ENCODE assay signal across 19 cellular contexts in the genomic region with DNA sequence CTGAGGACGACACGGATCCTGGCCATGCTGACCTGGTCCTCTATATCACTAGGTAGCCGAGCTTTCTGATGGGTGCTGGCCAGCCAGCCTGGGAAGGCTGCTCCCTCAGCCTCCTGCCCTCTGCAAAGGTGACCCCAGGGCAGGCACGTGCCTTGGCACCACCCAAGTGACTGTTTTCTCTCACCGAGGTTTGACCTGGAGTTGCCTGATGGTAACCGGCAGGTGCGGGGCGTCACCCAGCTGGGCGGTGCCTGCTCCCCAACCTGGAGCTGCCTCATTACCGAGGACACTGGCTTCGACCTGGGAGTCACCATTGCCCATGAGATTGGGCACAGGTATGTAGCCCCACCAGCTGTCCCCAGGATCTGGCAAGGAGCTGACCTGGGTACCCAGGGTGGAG. TPM values are rescaled to one million over a fixed set of nuclear protein-coding genes. Genes with fewer than 3 reads are reported as not detected.
A peak's percentile ranks its signal among the peaks of the same experiment; 100 is the strongest.
DNase-seq lines count a peak whose midpoint lies in the region; ATAC-seq, FAIRE-seq and TF ChIP-seq lines count a peak whose summit lies in the region.
"Had no signal": no experiment of that assay in that cellular context is flagged by ENCODE, and none has a peak within 500 bp of the region (broad histone marks: within the 10 kb centered on the region; RNA-seq: fewer than 3 reads in every experiment).

No MANE protein-coding gene starts in this region.

- TF ChIP-seq RAD21 in HepG2 (CRISPR knock-in tag; IDR thresholded peaks at IDR 0.05): no peak

- H4K20me1 ChIP-seq in HepG2 (ENCODE audit: insufficient read depth, low read length): no peaks in the 10 kb centered on the region

- H3K9ac ChIP-seq in HepG2 (ENCODE audit: insufficient read depth, low read depth, low read length): no peak overlapping the region

- H3K9me3 ChIP-seq in psoas muscle: no peaks in the 10 kb centered on the region
- H3K9me3 ChIP-seq in HepG2 (ENCODE audit: low read length): no peaks in the 10 kb centered on the region
- H3K9me3 ChIP-seq: A549, BE2C had no signal

- TF ChIP-seq EP300 in HepG2 (IDR thresholded peaks at IDR 0.05; ENCODE audit: low read depth in 2 of 2, low read length in 2 of 2) (no peak), HepG2 (CRISPR knock-in tag; IDR thresholded peaks at IDR 0.05; ENCODE audit: borderline replicate concordance) (no peak)

- H3K36me3 ChIP-seq in psoas muscle (ENCODE audit: insufficient read depth in 1 of 2, low read depth in 1 of 2) (no peaks in the 10 kb centered on the region), HepG2 (replicated peaks in 1 of 2; ENCODE audit: control insufficient read depth in 1 of 2, insufficient read depth in 2 of 2, low read length in 2 of 2) (no peaks in the 10 kb centered on the region)
- H3K36me3 ChIP-seq: BE2C had no signal

- H2AFZ ChIP-seq in HepG2 (ENCODE audit: low read length): no peak overlapping the region

- peak; percentile 9 for DNase-seq in NCI-H774 (lab: John Stamatoyannopoulos, UW)
- peak in 1 of 2 donors; percentile 54 for DNase-seq in left colon
- no peak for DNase-seq in psoas muscle
- DNase-seq in activated CD4-positive, CD25-positive, alpha-beta regulatory T cell (lab: John Stamatoyannopoulos, UW): no peak
- DNase-seq in HepG2 (ENCODE audit: low spot score): no peak
- DNase-seq in NCI-H1694 treated with DMSO at 0.1 percent for 48 hours (lab: John Stamatoyannopoulos, UW): no peak
- DNase-seq: BE2C; CD4-positive, alpha-beta memory T cell; DMS153; DMS79 treated with DMSO at 0.1 percent for 48 hours; EL; GOT3; H9 had no signal

- POLR2A ChIA-PET in HepG2 (lab: Yijun Ruan, JAX): no interaction called here

- H3K4me2 ChIP-seq in HepG2 (ENCODE audit: low read depth, low read length): no peak overlapping the region
- H3K4me2 ChIP-seq: A549 had no signal

- H3K4me1 ChIP-seq in psoas muscle (no peaks in the 10 kb centered on the region), HepG2 (ENCODE audit: insufficient read depth, low read length) (peaks cover 57% of the 10 kb centered on the region)
- H3K4me1 ChIP-seq: BE2C had no signal

- peak overlapping the region; percentile 61 for H3K27ac ChIP-seq in psoas muscle
- no peak overlapping the region for H3K27ac ChIP-seq in HepG2 (ENCODE audit: extremely low read length, insufficient read depth, low read length)
- H3K27ac ChIP-seq: A549, C4-2B had no signal

- intact Hi-C loops in left colon (cut with DNase I, micrococcal nuclease): no loop called here
- intact Hi-C loops in psoas muscle (cut with DNase I): no loop called here
- intact Hi-C loops in HepG2 (cut with micrococcal nuclease; ENCODE audit: unreplicated experiment): no loop called here

- TF ChIP-seq CTCF in psoas muscle (IDR thresholded peaks at IDR 0.05) (no peak), HepG2 (CRISPR knock-in tag; IDR thresholded peaks at IDR 0.05) (no peak)

- no TSS peak for BruUV-seq in HepG2 (replicated peaks; lab: Mats Ljungman, UMichigan)

- ATAC-seq in left colon: peak; percentile 68
- ATAC-seq in psoas muscle: no peak
- no peak for ATAC-seq in HepG2
- ATAC-seq in HG03196 (IDR thresholded peaks at IDR 0.05; ENCODE audit: unreplicated experiment): no peak
- ATAC-seq: A549 had no signal

- CTCF ChIA-PET in HepG2 (lab: Yijun Ruan, JAX; ENCODE audit: low intra/inter-chr PET ratio, low total read pairs): no interaction called here

- FAIRE-seq in HepG2 (lab: Jason Lieb, UNC): no peak
- FAIRE-seq: A549, G401.6, GM12892 had no signal

- H3K4me3 ChIP-seq in psoas muscle (no peak overlapping the region), HepG2 (replicated peaks in 1 of 3; ENCODE audit: insufficient read depth in 1 of 3, low read depth in 2 of 3, low read length in 3 of 3) (no peak overlapping the region)
- H3K4me3 ChIP-seq: A549 had no signal

- 75 to 90% (median 83%) methylated on average over 11 of the region's 11 CpGs for WGBS in psoas muscle, 3 donors
- 80% methylated on average over 2 of the region's 11 CpGs for WGBS in HepG2 (ENCODE audit: low lambda C conversion rate)

- in situ Hi-C loops in HepG2 (cut with HindIII; ENCODE audit: extremely low pct_ligation_motif_present, low pct_unique_long_range_greater_than_20kb): no loop called here

- H3K27me3 ChIP-seq in psoas muscle (ENCODE audit: insufficient read depth in 3 of 3, low read length in 2 of 3) (peaks cover 0 to 12% (median 5%) of the 10 kb centered on the region in 3 donors), HepG2 (ENCODE audit: control insufficient read depth in 1 of 2, insufficient read depth in 2 of 2, low read length in 2 of 2) (no peaks in the 10 kb centered on the region; a peak in 1 of 5 replicates)
- H3K27me3 ChIP-seq: BE2C had no signal

- H3K79me2 ChIP-seq in HepG2 (ENCODE audit: insufficient read depth, low read length): no peaks in the 10 kb centered on the region

- TF ChIP-seq POLR2A in HepG2 (IDR thresholded peaks at IDR 0.05; ENCODE audit: insufficient read depth in 1 of 2, low read depth in 2 of 2, low read length in 2 of 2): no peak

RNA-seq across cellular contexts. Expression of a gene that starts 3.8 kb away (rescaled TPM):
- total RNA-seq in left colon (1 to 10 TPM; 3.0 to 4.4 TPM), psoas muscle (1 to 10 TPM; 2.0 to 6.7 (median 2.5) TPM), HepG2 (2016; rRNA removed; fragmentation: Illumina TruSeq; extraction: Trizol) (0.69 and 0.91 TPM in 2 replicates)
- polyA plus RNA-seq in psoas muscle (1 to 10 TPM in 2 of 3 donors, under 1 TPM in 1; 0.73 to 2.6 (median 1.8) TPM), HepG2 (2011; rRNA removed) (4.5 and 5.0 TPM in 2 replicates)
- total RNA-seq in HepG2 (2016; cell fraction: cytosol; rRNA removed; fragmentation: Illumina TruSeq; extraction: Trizol; ENCODE audit: low read depth): 0.26 and 0.30 TPM in 2 replicates
- 0.22 and 0.91 TPM in 2 replicates for total RNA-seq in HepG2 (2016; cell fraction: insoluble cytoplasmic fraction; rRNA removed; fragmentation: Illumina TruSeq; extraction: Trizol)
- total RNA-seq in HepG2 (2016; cell fraction: membrane; rRNA removed; fragmentation: Illumina TruSeq; extraction: Trizol): 0.21 and 0.37 TPM in 2 replicates
- total RNA-seq in HepG2 (2016; cell fraction: nucleus; rRNA removed; fragmentation: Illumina TruSeq; extraction: Trizol): 0.78 and 1.4 TPM in 2 replicates
- 1.2 and 2.2 TPM in 2 replicates for polyA plus RNA-seq in HepG2 (2011; cell fraction: cytosol; rRNA removed)
- polyA plus RNA-seq in HepG2 (2011; cell fraction: nucleus; rRNA removed): 35.9 and 63.7 TPM in 2 replicates
- 1.4 and 2.0 TPM in 2 replicates for polyA plus RNA-seq in HepG2 (2012)
- 0.12 and 0.16 TPM in 2 replicates for polyA plus RNA-seq in HepG2 (2016; cell fraction: cytosol; fragmentation: Illumina TruSeq; extraction: Trizol; ENCODE audit: low read depth)
- 0.48 and 0.73 TPM in 2 replicates for polyA plus RNA-seq in HepG2 (2016; cell fraction: insoluble cytoplasmic fraction; fragmentation: Illumina TruSeq; extraction: Trizol; ENCODE audit: low read depth)
- polyA plus RNA-seq in HepG2 (2016; cell fraction: membrane; fragmentation: Illumina TruSeq; extraction: Trizol; ENCODE audit: low read depth): 0.14 and 0.23 TPM in 2 replicates
- polyA plus RNA-seq in HepG2 (2016; cell fraction: nucleus; fragmentation: Illumina TruSeq; extraction: Trizol; ENCODE audit: insufficient read depth, low read depth): 4.6 TPM in 2 replicates
- 0.75 and 1.4 TPM in 2 replicates for polyA minus RNA-seq in HepG2 (2011; rRNA and poly(A)+ RNA removed; ENCODE audit: low replicate concordance)
- 0.30 and 0.62 TPM in 2 replicates for polyA minus RNA-seq in HepG2 (2011; cell fraction: cytosol; rRNA and poly(A)+ RNA removed)
- 2.4 and 3.1 TPM in 2 replicates for polyA minus RNA-seq in HepG2 (2011; cell fraction: nucleus; rRNA and poly(A)+ RNA removed)
- polyA plus RNA-seq: CD4-positive, alpha-beta memory T cell had no signal

RNA-seq across cellular contexts. Expression of a gene that starts 8.2 kb away (rescaled TPM):
- total RNA-seq in left colon: 10 to 100 TPM; 18.4 to 22.5 TPM
- 10 to 100 TPM; 23.8 to 31.2 (median 28.6) TPM for total RNA-seq in psoas muscle
- polyA plus RNA-seq in psoas muscle: 10 to 100 TPM; 31.7 to 75.2 (median 54.9) TPM
- total RNA-seq in HepG2 (2016; rRNA removed; fragmentation: Illumina TruSeq; extraction: Trizol): 30.4 and 32.9 TPM in 2 replicates
- 13.1 and 13.7 TPM in 2 replicates for total RNA-seq in HepG2 (2016; cell fraction: cytosol; rRNA removed; fragmentation: Illumina TruSeq; extraction: Trizol; ENCODE audit: low read depth)
- total RNA-seq in HepG2 (2016; cell fraction: insoluble cytoplasmic fraction; rRNA removed; fragmentation: Illumina TruSeq; extraction: Trizol): 30.5 and 30.8 TPM in 2 replicates
- 26.1 and 26.5 TPM in 2 replicates for total RNA-seq in HepG2 (2016; cell fraction: membrane; rRNA removed; fragmentation: Illumina TruSeq; extraction: Trizol)
- total RNA-seq in HepG2 (2016; cell fraction: nucleus; rRNA removed; fragmentation: Illumina TruSeq; extraction: Trizol): 13.7 and 15.5 TPM in 2 replicates
- polyA plus RNA-seq in HepG2 (2011; rRNA removed): 18.5 and 20.2 TPM in 2 replicates
- polyA plus RNA-seq in HepG2 (2011; cell fraction: cytosol; rRNA removed): 20.6 and 24.2 TPM in 2 replicates
- 13.1 and 13.9 TPM in 2 replicates for polyA plus RNA-seq in HepG2 (2011; cell fraction: nucleus; rRNA removed)
- polyA plus RNA-seq in HepG2 (2012): 18.4 and 20.8 TPM in 2 replicates
- 13.2 and 14.9 TPM in 2 replicates for polyA plus RNA-seq in HepG2 (2016; cell fraction: cytosol; fragmentation: Illumina TruSeq; extraction: Trizol; ENCODE audit: low read depth)
- 40.1 and 41.2 TPM in 2 replicates for polyA plus RNA-seq in HepG2 (2016; cell fraction: insoluble cytoplasmic fraction; fragmentation: Illumina TruSeq; extraction: Trizol; ENCODE audit: low read depth)
- 23.2 and 24.3 TPM in 2 replicates for polyA plus RNA-seq in HepG2 (2016; cell fraction: membrane; fragmentation: Illumina TruSeq; extraction: Trizol; ENCODE audit: low read depth)
- 25.0 and 27.5 TPM in 2 replicates for polyA plus RNA-seq in HepG2 (2016; cell fraction: nucleus; fragmentation: Illumina TruSeq; extraction: Trizol; ENCODE audit: insufficient read depth, low read depth)
- polyA minus RNA-seq in HepG2 (2011; rRNA and poly(A)+ RNA removed; ENCODE audit: low replicate concordance): 29.1 and 46.3 TPM in 2 replicates
- polyA minus RNA-seq in HepG2 (2011; cell fraction: cytosol; rRNA and poly(A)+ RNA removed): 14.4 and 15.3 TPM in 2 replicates
- polyA minus RNA-seq in HepG2 (2011; cell fraction: nucleus; rRNA and poly(A)+ RNA removed): 16.2 TPM in 2 replicates

RNA-seq across cellular contexts. Expression of a gene that starts 33.8 kb away (rescaled TPM):
- 10 to 100 TPM; 66.1 to 75.4 TPM for total RNA-seq in left colon
- total RNA-seq in psoas muscle: 1 to 10 TPM; 2.8 to 9.4 (median 7.2) TPM
- polyA plus RNA-seq in psoas muscle: 1 to 10 TPM; 4.4 to 7.4 (median 5.6) TPM
- total RNA-seq in HepG2 (2016; rRNA removed; fragmentation: Illumina TruSeq; extraction: Trizol): 8.2 and 13.8 TPM in 2 replicates
- total RNA-seq in HepG2 (2016; cell fraction: cytosol; rRNA removed; fragmentation: Illumina TruSeq; extraction: Trizol; ENCODE audit: low read depth): 3.2 and 3.9 TPM in 2 replicates
- 7.9 and 15.6 TPM in 2 replicates for total RNA-seq in HepG2 (2016; cell fraction: insoluble cytoplasmic fraction; rRNA removed; fragmentation: Illumina TruSeq; extraction: Trizol)
- total RNA-seq in HepG2 (2016; cell fraction: membrane; rRNA removed; fragmentation: Illumina TruSeq; extraction: Trizol): 10.0 and 11.4 TPM in 2 replicates
- 12.1 and 14.4 TPM in 2 replicates for total RNA-seq in HepG2 (2016; cell fraction: nucleus; rRNA removed; fragmentation: Illumina TruSeq; extraction: Trizol)
- 14.6 and 21.3 TPM in 2 replicates for polyA plus RNA-seq in HepG2 (2011; rRNA removed)
- polyA plus RNA-seq in HepG2 (2011; cell fraction: cytosol; rRNA removed): 13.1 and 15.4 TPM in 2 replicates
- polyA plus RNA-seq in HepG2 (2011; cell fraction: nucleus; rRNA removed): 33.2 and 35.5 TPM in 2 replicates
- 12.0 and 17.4 TPM in 2 replicates for polyA plus RNA-seq in HepG2 (2012)
- 3.2 and 4.4 TPM in 2 replicates for polyA plus RNA-seq in HepG2 (2016; cell fraction: cytosol; fragmentation: Illumina TruSeq; extraction: Trizol; ENCODE audit: low read depth)
- 8.6 and 9.0 TPM in 2 replicates for polyA plus RNA-seq in HepG2 (2016; cell fraction: insoluble cytoplasmic fraction; fragmentation: Illumina TruSeq; extraction: Trizol; ENCODE audit: low read depth)
- polyA plus RNA-seq in HepG2 (2016; cell fraction: membrane; fragmentation: Illumina TruSeq; extraction: Trizol; ENCODE audit: low read depth): 8.8 and 9.3 TPM in 2 replicates
- polyA plus RNA-seq in HepG2 (2016; cell fraction: nucleus; fragmentation: Illumina TruSeq; extraction: Trizol; ENCODE audit: insufficient read depth, low read depth): 20.0 and 22.0 TPM in 2 replicates
- 8.1 and 55.0 TPM in 2 replicates for polyA minus RNA-seq in HepG2 (2011; rRNA and poly(A)+ RNA removed; ENCODE audit: low replicate concordance)
- 7.1 and 8.0 TPM in 2 replicates for polyA minus RNA-seq in HepG2 (2011; cell fraction: cytosol; rRNA and poly(A)+ RNA removed)
- 25.4 and 28.7 TPM in 2 replicates for polyA minus RNA-seq in HepG2 (2011; cell fraction: nucleus; rRNA and poly(A)+ RNA removed)

RNA-seq across cellular contexts. Expression of a gene that starts 49.8 kb away (rescaled TPM):
- total RNA-seq in left colon: under 1 TPM; 0.36 to 0.95 TPM
- total RNA-seq in psoas muscle: under 1 TPM; 0.28 to 0.69 (median 0.46) TPM
- under 1 TPM; 0.07 to 0.69 (median 0.46) TPM for polyA plus RNA-seq in psoas muscle
- total RNA-seq in HepG2 (2016; rRNA removed; fragmentation: Illumina TruSeq; extraction: Trizol): 1.1 and 2.2 TPM in 2 replicates
- 3.2 and 4.6 TPM in 2 replicates for total RNA-seq in HepG2 (2016; cell fraction: cytosol; rRNA removed; fragmentation: Illumina TruSeq; extraction: Trizol; ENCODE audit: low read depth)
- total RNA-seq in HepG2 (2016; cell fraction: insoluble cytoplasmic fraction; rRNA removed; fragmentation: Illumina TruSeq; extraction: Trizol): 1.6 TPM in 2 replicates
- total RNA-seq in HepG2 (2016; cell fraction: membrane; rRNA removed; fragmentation: Illumina TruSeq; extraction: Trizol): 3.7 and 4.8 TPM in 2 replicates
- 0.53 and 0.75 TPM in 2 replicates for total RNA-seq in HepG2 (2016; cell fraction: nucleus; rRNA removed; fragmentation: Illumina TruSeq; extraction: Trizol)
- 1.5 and 3.8 TPM in 2 replicates for polyA plus RNA-seq in HepG2 (2011; rRNA removed)
- 2.0 and 2.7 TPM in 2 replicates for polyA plus RNA-seq in HepG2 (2011; cell fraction: cytosol; rRNA removed)
- polyA plus RNA-seq in HepG2 (2011; cell fraction: nucleus; rRNA removed): 0.87 and 3.7 TPM in 2 replicates
- 3.1 and 4.8 TPM in 2 replicates for polyA plus RNA-seq in HepG2 (2012)
- 4.2 and 4.8 TPM in 2 replicates for polyA plus RNA-seq in HepG2 (2016; cell fraction: cytosol; fragmentation: Illumina TruSeq; extraction: Trizol; ENCODE audit: low read depth)
- 1.5 and 2.2 TPM in 2 replicates for polyA plus RNA-seq in HepG2 (2016; cell fraction: insoluble cytoplasmic fraction; fragmentation: Illumina TruSeq; extraction: Trizol; ENCODE audit: low read depth)
- polyA plus RNA-seq in HepG2 (2016; cell fraction: membrane; fragmentation: Illumina TruSeq; extraction: Trizol; ENCODE audit: low read depth): 3.8 and 5.3 TPM in 2 replicates
- polyA plus RNA-seq in HepG2 (2016; cell fraction: nucleus; fragmentation: Illumina TruSeq; extraction: Trizol; ENCODE audit: insufficient read depth, low read depth): 1.2 and 2.1 TPM in 2 replicates
- 0.56 and 1.5 TPM in 2 replicates for polyA minus RNA-seq in HepG2 (2011; rRNA and poly(A)+ RNA removed; ENCODE audit: low replicate concordance)
- polyA minus RNA-seq in HepG2 (2011; cell fraction: cytosol; rRNA and poly(A)+ RNA removed): 0.59 TPM in 1 of 2 replicates, not detected in the other
- polyA minus RNA-seq in HepG2 (2011; cell fraction: nucleus; rRNA and poly(A)+ RNA removed): 0.77 and 1.1 TPM in 2 replicates
- total RNA-seq: HT1080 had no signal

RNA-seq across cellular contexts. Expression of a gene that starts 50.2 kb away (rescaled TPM):
- 100 to 1,000 TPM; 150 to 169 TPM for total RNA-seq in left colon
- total RNA-seq in psoas muscle: 10 to 100 TPM; 45.6 to 69.4 (median 66.8) TPM
- 100 to 1,000 TPM in 1 of 3 donors, 10 to 100 TPM in 2; 47.9 to 120 (median 88.0) TPM for polyA plus RNA-seq in psoas muscle
- total RNA-seq in HepG2 (2016; rRNA removed; fragmentation: Illumina TruSeq; extraction: Trizol): 135 and 265 TPM in 2 replicates
- total RNA-seq in HepG2 (2016; cell fraction: cytosol; rRNA removed; fragmentation: Illumina TruSeq; extraction: Trizol; ENCODE audit: low read depth): 32.2 and 32.9 TPM in 2 replicates
- 115 and 269 TPM in 2 replicates for total RNA-seq in HepG2 (2016; cell fraction: insoluble cytoplasmic fraction; rRNA removed; fragmentation: Illumina TruSeq; extraction: Trizol)
- total RNA-seq in HepG2 (2016; cell fraction: membrane; rRNA removed; fragmentation: Illumina TruSeq; extraction: Trizol): 110 and 114 TPM in 2 replicates
- total RNA-seq in HepG2 (2016; cell fraction: nucleus; rRNA removed; fragmentation: Illumina TruSeq; extraction: Trizol): 228 and 275 TPM in 2 replicates
- polyA plus RNA-seq in HepG2 (2011; rRNA removed): 220 and 224 TPM in 2 replicates
- polyA plus RNA-seq in HepG2 (2011; cell fraction: cytosol; rRNA removed): 264 and 277 TPM in 2 replicates
- 180 and 191 TPM in 2 replicates for polyA plus RNA-seq in HepG2 (2011; cell fraction: nucleus; rRNA removed)
- polyA plus RNA-seq in HepG2 (2012): 188 and 224 TPM in 2 replicates
- polyA plus RNA-seq in HepG2 (2016; cell fraction: cytosol; fragmentation: Illumina TruSeq; extraction: Trizol; ENCODE audit: low read depth): 32.1 and 37.0 TPM in 2 replicates
- polyA plus RNA-seq in HepG2 (2016; cell fraction: insoluble cytoplasmic fraction; fragmentation: Illumina TruSeq; extraction: Trizol; ENCODE audit: low read depth): 124 and 145 TPM in 2 replicates
- 76.2 and 78.0 TPM in 2 replicates for polyA plus RNA-seq in HepG2 (2016; cell fraction: membrane; fragmentation: Illumina TruSeq; extraction: Trizol; ENCODE audit: low read depth)
- 397 and 400 TPM in 2 replicates for polyA plus RNA-seq in HepG2 (2016; cell fraction: nucleus; fragmentation: Illumina TruSeq; extraction: Trizol; ENCODE audit: insufficient read depth, low read depth)
- polyA minus RNA-seq in HepG2 (2011; rRNA and poly(A)+ RNA removed; ENCODE audit: low replicate concordance): 375 and 710 TPM in 2 replicates
- 173 and 200 TPM in 2 replicates for polyA minus RNA-seq in HepG2 (2011; cell fraction: cytosol; rRNA and poly(A)+ RNA removed)
- 72.5 and 84.8 TPM in 2 replicates for polyA minus RNA-seq in HepG2 (2011; cell fraction: nucleus; rRNA and poly(A)+ RNA removed)
